In genomic region chr10:100679327-100679726, GRCh38 we compare ENCODE assay signal across 8 cellular contexts.
"Had no signal": no experiment of that assay in that cellular context is flagged by ENCODE, and none has a peak within 500 bp of the region (broad histone marks: within the 10 kb centered on the region; RNA-seq: fewer than 3 reads in every experiment).

No MANE protein-coding gene starts in this region.

- H2AFZ ChIP-seq: GM23248, GM23338 had no signal

- H3K9me3 Mint-ChIP-seq: GM23338, H9, HFFc6 had no signal

- H3K4me3 ChIP-seq: GM23248, GM23338, HAP-1 had no signal

- H3K4me2 ChIP-seq: GM23338 had no signal

- H3K9me3 ChIP-seq: HAP-1 had no signal

- H3K27ac Mint-ChIP-seq: GM23338, H9, HFFc6 had no signal

- DNase-seq: GM23248, GOT3, H7, H9, HCEC 1CT, HFFc6 had no signal

- H3K27ac ChIP-seq: GM23248 had no signal

- H3K36me3 ChIP-seq: HAP-1 had no signal

- H3K4me1 ChIP-seq: HAP-1 had no signal

- H3K9ac ChIP-seq: GM23248 had no signal

- H3K4me3 Mint-ChIP-seq: GM23338, H9, HFFc6 had no signal
